In the genomic region with DNA sequence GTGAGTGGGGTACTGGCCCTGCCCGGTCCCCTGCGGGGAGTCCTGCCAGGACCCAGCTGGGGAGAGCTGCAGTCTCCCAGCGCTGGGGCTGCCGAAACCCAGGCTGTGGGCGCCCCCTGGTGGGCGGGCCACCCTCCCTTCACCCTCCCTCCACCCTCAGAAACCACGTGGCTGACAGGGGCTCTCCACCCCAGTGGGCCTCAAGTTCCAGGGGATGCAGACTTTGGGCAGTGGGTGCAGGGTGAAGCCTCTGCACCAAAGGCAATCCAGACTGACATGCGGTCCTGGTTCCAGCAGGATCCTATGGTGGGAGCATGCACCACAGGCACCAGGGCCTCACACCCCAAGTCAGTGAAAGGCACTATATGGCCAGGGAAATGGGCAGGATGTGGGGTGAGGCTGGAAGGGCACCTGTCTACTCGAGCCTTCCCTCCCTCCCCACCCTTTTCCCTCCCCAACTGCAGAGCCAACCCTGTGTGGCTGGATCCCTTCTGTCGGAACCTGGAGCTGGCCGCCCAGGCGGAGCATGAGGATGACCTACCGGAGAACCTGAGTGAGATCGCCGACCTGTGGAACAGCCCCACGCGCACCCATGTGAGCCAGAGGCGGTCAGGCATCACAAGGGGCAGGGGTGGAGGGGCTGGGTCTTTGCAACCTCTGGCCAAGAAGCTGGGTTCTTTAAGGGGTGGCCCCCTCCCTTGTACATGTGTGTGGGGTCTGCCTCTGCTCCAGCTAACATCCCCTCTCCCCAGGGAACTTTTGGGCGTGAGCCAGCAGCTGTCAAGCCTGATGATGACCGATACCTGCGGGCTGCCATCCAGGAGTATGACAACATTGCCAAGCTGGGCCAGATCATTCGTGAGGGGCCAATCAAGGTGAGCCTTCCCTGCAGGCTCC, we compare ENCODE assay signal across 8 cellular contexts. TPM values are rescaled to one million over a fixed set of nuclear protein-coding genes. Genes with fewer than 3 reads are reported as not detected.
DNase-seq lines count a peak whose midpoint lies in the region; ATAC-seq, FAIRE-seq and TF ChIP-seq lines count a peak whose summit lies in the region.

No MANE protein-coding gene starts in this region.

- FAIRE-seq in GM19239 (lab: Jason Lieb, UNC): peak; percentile 66
- FAIRE-seq in bronchial epithelial cell (lab: Jason Lieb, UNC): no peak

- H3K36me3 ChIP-seq in BE2C (peaks cover 27% of the 10 kb centered on the region), bronchial epithelial cell (ENCODE audit: control insufficient read depth, insufficient read depth, low read length) (peaks cover 14% of the 10 kb centered on the region)

- H3K4me3 ChIP-seq in BE2C (ENCODE audit: low read depth, low read length) (no peak overlapping the region), bronchial epithelial cell (ENCODE audit: low read depth, low read length) (no peak overlapping the region)

- peak; percentile 83 for ATAC-seq in left lobe of liver
- no peak for ATAC-seq in GM18873 (IDR thresholded peaks at IDR 0.05; ENCODE audit: low FRiP score, unreplicated experiment)

- DNase-seq in BE2C (peak; percentile 80), GM19239 (ENCODE audit: insufficient read length, low spot score) (peak; percentile 94), MV-4-11 (lab: John Stamatoyannopoulos, UW) (peak; percentile 47), bronchial epithelial cell (ENCODE audit: low read depth) (peak; percentile 26), left lobe of liver (ENCODE audit: low spot score) (peak; percentile 75)
- DNase-seq in activated CD4-positive, CD25-positive, alpha-beta regulatory T cell treated with anti-CD3 and anti-CD28 coated beads, Interleukin-2, amount 50 U/mL, for 16 hours (ENCODE audit: low read depth, low spot score): peak; percentile 61
- peak; percentile 55 to 79 (median 70) for DNase-seq in stimulated activated CD4-positive, alpha-beta T cell treated with anti-CD3 and anti-CD28 coated beads, TNF-alpha, amount 100 ng/mL, for 24 hours (ENCODE audit: low read depth in 3 of 3)

- TF ChIP-seq CTCF in BE2C (IDR thresholded peaks at IDR 0.05; ENCODE audit: low read depth, low read length): peak; percentile 84
- TF ChIP-seq CTCF in bronchial epithelial cell (IDR thresholded peaks at IDR 0.05; ENCODE audit: insufficient read depth, low read length, severe bottlenecking): peak; percentile 94

- H3K27me3 ChIP-seq in BE2C (no peaks in the 10 kb centered on the region), bronchial epithelial cell (ENCODE audit: control insufficient read depth, insufficient read depth, low read length) (no peaks in the 10 kb centered on the region)

- peaks cover 14% of the 10 kb centered on the region for H3K4me1 ChIP-seq in BE2C

- no peaks in the 10 kb centered on the region for H3K9me3 ChIP-seq in BE2C

RNA-seq across cellular contexts. Expression of a gene that starts 38.8 kb away (rescaled TPM):
- 1,064 TPM for polyA plus RNA-seq in BE2C (2012; ENCODE audit: insufficient read depth, insufficient read length, low read depth)
- total RNA-seq in bronchial epithelial cell: 1,098 and 1,124 TPM in 2 replicates
- total RNA-seq in left lobe of liver: 525 TPM

RNA-seq across cellular contexts. Expression of a gene that starts 38.9 kb away (rescaled TPM):
- polyA plus RNA-seq in BE2C (2012; ENCODE audit: insufficient read depth, insufficient read length, low read depth): 2.5 TPM
- total RNA-seq in bronchial epithelial cell: 6.8 and 7.9 TPM in 2 replicates
- total RNA-seq in left lobe of liver: 7.0 TPM

Comparison
In these comparisons a context has a peak if more than half of its experiments do, and no peak if none do; other contexts are left out.
1. DNase-seq: peak in every context shown above with its lines; median percentile 94 in GM19239; 80 in BE2C; 75 in left lobe of liver; 70 in stimulated activated CD4-positive, alpha-beta T cell treated with anti-CD3 and anti-CD28 coated beads, TNF-alpha, amount 100 ng/mL, for 24 hours; 61 in activated CD4-positive, CD25-positive, alpha-beta regulatory T cell treated with anti-CD3 and anti-CD28 coated beads, Interleukin-2, amount 50 U/mL, for 16 hours; 47 in MV-4-11; 26 in bronchial epithelial cell.